In the genomic region with DNA sequence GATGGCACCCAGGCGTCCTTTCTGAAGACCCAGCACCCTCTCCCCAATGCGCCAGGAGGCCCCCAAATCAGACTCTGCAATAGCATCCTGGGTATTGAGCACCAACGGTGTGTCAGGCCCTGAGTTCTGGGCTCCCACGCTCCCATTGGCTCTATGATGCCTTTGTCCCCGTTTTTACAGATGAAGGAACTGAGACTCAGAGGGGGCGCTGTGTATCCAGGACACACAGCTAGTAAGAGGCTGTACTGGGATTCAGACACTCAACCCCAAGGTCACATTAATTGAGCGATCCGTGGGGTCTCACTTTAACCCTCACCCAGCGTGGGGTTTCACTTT, we compare ENCODE assay signal across 9 cellular contexts. TPM values are rescaled to one million over a fixed set of nuclear protein-coding genes. Genes with fewer than 3 reads are reported as not detected.
A peak's percentile ranks its signal among the peaks of the same experiment; 100 is the strongest.
DNase-seq lines count a peak whose midpoint lies in the region; ATAC-seq, FAIRE-seq and TF ChIP-seq lines count a peak whose summit lies in the region.
"Had no signal": no experiment of that assay in that cellular context is flagged by ENCODE, and none has a peak within 500 bp of the region (broad histone marks: within the 10 kb centered on the region; RNA-seq: fewer than 3 reads in every experiment).

No MANE protein-coding gene starts in this region.

- H3K9ac ChIP-seq in IMR-90 (ENCODE audit: low read depth, low read length) (no peak overlapping the region), K562 (ENCODE audit: insufficient read depth in 1 of 2, low read depth in 2 of 2, low read length in 2 of 2) (no peak overlapping the region; a peak in 1 of 4 replicates)

- DNase-seq in CD8-positive, alpha-beta T cell: peak in 2 of 7 experiments; percentile 1 to 32
- no peak for DNase-seq in IMR-90
- DNase-seq in K562 (ENCODE audit: extremely low read depth in 1 of 4, low spot score in 3 of 4): peak in 3 of 4 experiments; percentile 22 to 27 (median 24)
- no peak for DNase-seq in ovary
- no peak for DNase-seq in NCI-H524 treated with DMSO at 0.1 percent for 48 hours (lab: John Stamatoyannopoulos, UW)
- DNase-seq in GF-D8 (lab: John Stamatoyannopoulos, UW): no peak
- no peak for DNase-seq in central memory CD4-positive, alpha-beta T cell
- no peak for DNase-seq in chondrocyte (ENCODE audit: low spot score)

- H3K79me1 ChIP-seq in IMR-90 (ENCODE audit: low read depth in 1 of 2, low read length in 2 of 2): no peaks in the 10 kb centered on the region

- H2BK120ac ChIP-seq in IMR-90 (ENCODE audit: low read depth, low read length): no peak overlapping the region

- no peaks in the 10 kb centered on the region for H3K79me2 ChIP-seq in K562 (ENCODE audit: control insufficient read depth, insufficient read depth, low read length)

- TF ChIP-seq RAD21 in IMR-90 (IDR thresholded peaks at IDR 0.05; ENCODE audit: low read length) (no peak), K562 (CRISPR knock-in tag; conservative IDR thresholded peaks at IDR 0.05 in 1 of 2, IDR thresholded peaks at IDR 0.05 in 1 of 2) (no peak)

- H3K4me3 Mint-ChIP-seq in CD8-positive, alpha-beta T cell: peak overlapping the region; percentile 88
- H3K4me3 Mint-ChIP-seq in chondrocyte (ENCODE audit: unreplicated experiment): no peak overlapping the region
- H3K4me3 Mint-ChIP-seq: mesothelial cell of epicardium had no signal

- dilution Hi-C loops in IMR-90 (cut with HindIII; ENCODE audit: low sequenced_read_pairs, unreplicated experiment): no loop called here

- H3K36me3 Mint-ChIP-seq in CD8-positive, alpha-beta T cell: no peaks in the 10 kb centered on the region
- no peaks in the 10 kb centered on the region for H3K36me3 Mint-ChIP-seq in chondrocyte (ENCODE audit: low read depth)
- H3K36me3 Mint-ChIP-seq: mesothelial cell of epicardium had no signal

- FAIRE-seq in K562 (lab: Jason Lieb, UNC): no peak

- H2BK5ac ChIP-seq in IMR-90 (ENCODE audit: low read depth, low read length, poor library complexity, severe bottlenecking): no peak overlapping the region

- no peak overlapping the region for H3K4ac ChIP-seq in IMR-90 (ENCODE audit: low read depth, low read length)

- no peak overlapping the region for H2BK20ac ChIP-seq in IMR-90 (ENCODE audit: low read depth, low read length)

- CTCF ChIA-PET in CD8-positive, alpha-beta T cell (lab: Charles Lee): interaction anchor here (1.2 to 4.6 kb wide), 8 partner anchors 23 to 171 kb away, joined by 3 to 43 read pairs (median 4); partner anchors contain the start of genes AKAP8L, PGLYRP2 and RASAL3
- CTCF ChIA-PET in IMR-90 (lab: Yijun Ruan, JAX) (interaction anchor here (0.6 kb wide), 1 partner anchor 164 kb away, joined by 3 read pairs; no protein-coding TSS in a partner anchor), K562 (lab: Yijun Ruan, JAX; ENCODE audit: low intra/inter-chr PET ratio) (no interaction called here)

- TF ChIP-seq POLR2A in IMR-90 (IDR thresholded peaks at IDR 0.05; ENCODE audit: low read depth, low read length): no peak
- TF ChIP-seq POLR2A in K562 (conservative IDR thresholded peaks at IDR 0.05): no peak
- no peak for TF ChIP-seq POLR2A in ovary (IDR thresholded peaks at IDR 0.05)

- H4K91ac ChIP-seq in IMR-90 (ENCODE audit: insufficient read depth, low read depth, low read length): no peak overlapping the region

- H3K4me2 ChIP-seq in IMR-90 (ENCODE audit: low read depth, low read length) (peak overlapping the region; percentile 70), K562 (ENCODE audit: insufficient read depth, low read length) (peak overlapping the region; percentile 76)

- POLR2A ChIA-PET in CD8-positive, alpha-beta T cell (lab: Charles Lee): interaction anchor here (1.0 to 3.0 kb wide), 10 partner anchors 36 to 218 kb away, joined by 3 to 43 read pairs (median 12); partner anchors contain the start of genes AKAP8, AKAP8L and RASAL3
- POLR2A ChIA-PET in IMR-90 (lab: Charles Lee; ENCODE audit: unreplicated experiment): no interaction called here
- POLR2A ChIA-PET in K562 (lab: Yijun Ruan, JAX): interaction anchor here (0.7 to 1.0 kb wide), 2 partner anchors 132 to 526 kb away, joined by 3 to 8 read pairs; partner anchors contain the start of gene AKAP8L

- no peak overlapping the region for H2BK15ac ChIP-seq in IMR-90 (ENCODE audit: low read depth, low read length)

- H4K8ac ChIP-seq in IMR-90 (ENCODE audit: low read depth in 2 of 2, low read length in 2 of 2): no peak overlapping the region

- H4K5ac ChIP-seq in IMR-90 (ENCODE audit: low read depth, low read length): no peak overlapping the region

- no peak overlapping the region for H3K56ac ChIP-seq in IMR-90 (ENCODE audit: extremely low read depth, insufficient read depth, low read length)

- TF ChIP-seq EP300 in K562 (IDR thresholded peaks at IDR 0.05; ENCODE audit: low read length) (no peak), ovary (IDR thresholded peaks at IDR 0.05) (no peak)

- H2AK9ac ChIP-seq in IMR-90 (replicated peaks; ENCODE audit: low read depth, low read length, poor library complexity): no peak overlapping the region

- H3K27me3 ChIP-seq in CD8-positive, alpha-beta T cell (ENCODE audit: insufficient read depth, low read length): no peaks in the 10 kb centered on the region
- no peaks in the 10 kb centered on the region for H3K27me3 ChIP-seq in IMR-90 (ENCODE audit: control insufficient read depth, insufficient read depth, low read length)
- H3K27me3 ChIP-seq in K562 (ENCODE audit: control insufficient read depth in 2 of 2, insufficient read depth in 2 of 2, low read length in 2 of 2): peaks cover 0 to 16% of the 10 kb centered on the region in 2 experiments; a peak in 2 of 5 replicates
- H3K27me3 ChIP-seq in ovary: no peaks in the 10 kb centered on the region

- H2AFZ ChIP-seq in IMR-90 (replicated peaks; ENCODE audit: low read length, poor library complexity) (peak overlapping the region; percentile 85), K562 (ENCODE audit: low read depth, low read length) (peak overlapping the region; percentile 85)

- H3K4me3 ChIP-seq in CD8-positive, alpha-beta T cell (ENCODE audit: low read depth, low read length): peak overlapping the region; percentile 72
- H3K4me3 ChIP-seq in IMR-90 (ENCODE audit: insufficient read depth, low read depth, low read length) (no peak overlapping the region), K562 (peak overlapping the region; percentile 26; the same call in 1 of the 2 replicates), ovary (peak overlapping the region; percentile 14)

- BruUV-seq in IMR-90 (replicated peaks; lab: Mats Ljungman, UMichigan): no TSS peak
- no TSS peak for BruUV-seq in K562 (replicated peaks; lab: Mats Ljungman, UMichigan)

- no peak overlapping the region for H3K18ac ChIP-seq in IMR-90 (ENCODE audit: low read depth, low read length)

- no peaks in the 10 kb centered on the region for H3K9me3 ChIP-seq in CD8-positive, alpha-beta T cell (ENCODE audit: low read length)
- no peaks in the 10 kb centered on the region for H3K9me3 ChIP-seq in IMR-90 (ENCODE audit: control insufficient read depth, insufficient read depth, low read length)
- H3K9me3 ChIP-seq in K562 (replicated peaks; ENCODE audit: control insufficient read depth, insufficient read depth, low read depth, low read length): no peaks in the 10 kb centered on the region; the same call in 1 of the 2 replicates
- no peaks in the 10 kb centered on the region for H3K9me3 ChIP-seq in ovary

- TF ChIP-seq CTCF in CD8-positive, alpha-beta T cell (IDR thresholded peaks at IDR 0.05): no peak
- TF ChIP-seq CTCF in IMR-90 (conservative IDR thresholded peaks at IDR 0.05; ENCODE audit: low read depth, low read length): 0 out of 2 replicates have a peak, but pooled peaks have one; percentile 0
- TF ChIP-seq CTCF in K562 (IDR thresholded peaks at IDR 0.05 in 2 of 3, conservative IDR thresholded peaks at IDR 0.05 in 1 of 3; ENCODE audit: insufficient read depth in 2 of 3, low read depth in 1 of 3, low read length in 3 of 3): peak in 2 of 3 experiments; percentile 17 to 33; a peak in 2 of 6 replicates
- TF ChIP-seq CTCF in ovary (IDR thresholded peaks at IDR 0.05): no peak
- no peak for TF ChIP-seq CTCF in chondrocyte (IDR thresholded peaks at IDR 0.05)

- H3K27ac Mint-ChIP-seq in CD8-positive, alpha-beta T cell: peak overlapping the region; percentile 87
- H3K27ac Mint-ChIP-seq in chondrocyte (ENCODE audit: unreplicated experiment): no peak overlapping the region
- H3K27ac Mint-ChIP-seq: mesothelial cell of epicardium had no signal

- H3K9me1 ChIP-seq in IMR-90 (ENCODE audit: insufficient read depth, low read length): no peaks in the 10 kb centered on the region
- H3K9me1 ChIP-seq in K562 (ENCODE audit: control insufficient read depth, insufficient read depth, low read length): no peaks in the 10 kb centered on the region

- H3K27me3 Mint-ChIP-seq in CD8-positive, alpha-beta T cell (ENCODE audit: low read depth): no peaks in the 10 kb centered on the region
- H3K27me3 Mint-ChIP-seq in chondrocyte (ENCODE audit: low read depth): peaks cover 24% of the 10 kb centered on the region

- H3K27ac ChIP-seq in CD8-positive, alpha-beta T cell (ENCODE audit: low read depth, low read length): peak overlapping the region; percentile 62
- H3K27ac ChIP-seq in IMR-90 (ENCODE audit: insufficient read depth, low read length) (no peak overlapping the region), K562 (ENCODE audit: extremely low read depth, low read depth, low read length) (no peak overlapping the region), ovary (no peak overlapping the region)

- WGBS in IMR-90 (ENCODE audit: extremely low coverage in 2 of 2, insufficient read length in 1 of 2), 2 experiments: no CpG with 5 or more reads among the region's 9 CpGs
- 22% methylated on average over 9 of the region's 9 CpGs for WGBS in K562 (ENCODE audit: insufficient coverage, low coverage, missing lambda C conversion rate)
- WGBS in ovary, 3 donors: 14 to 19% (median 14%) methylated on average over 9 of the region's 9 CpGs

- intact Hi-C loops in CD8-positive, alpha-beta T cell (cut with DNase I, micrococcal nuclease): loop anchor here (1.0 to 2.0 kb wide), 5 partner anchors 36 to 218 kb away; partner anchors contain the start of genes AKAP8 (in 2 of the 2) and BRD4 (in 1 of the 2)
- intact Hi-C loops in IMR-90 (cut with micrococcal nuclease): loop anchor here (10.0 kb wide), 1 partner anchor 96 kb away; no protein-coding TSS in a partner anchor
- intact Hi-C loops in K562 (cut with micrococcal nuclease): no loop called here
- intact Hi-C loops in ovary (cut with DNase I): loop anchor here in 2 of 4 donors (5.0 to 10.0 kb wide), 2 partner anchors 176 to 464 kb away; partner anchors contain the start of gene AKAP8 (in 1 of the 2)

- in situ Hi-C loops in IMR-90 (cut with MboI; ENCODE audit: low sequenced_read_pairs): loop anchor here (5.0 kb wide), 1 partner anchor 84 kb away; no protein-coding TSS in a partner anchor
- in situ Hi-C loops in K562 (cut with MboI): loop anchor here (5.0 to 25.0 kb wide), 3 partner anchors 284 to 689 kb away; no protein-coding TSS in a partner anchor

- H3K4me1 Mint-ChIP-seq in CD8-positive, alpha-beta T cell (ENCODE audit: low read depth): peaks cover 17% of the 10 kb centered on the region
- H3K4me1 Mint-ChIP-seq in chondrocyte (ENCODE audit: low read depth): peaks cover 4% of the 10 kb centered on the region
- H3K4me1 Mint-ChIP-seq: mesothelial cell of epicardium had no signal

- H3K9me3 Mint-ChIP-seq in CD8-positive, alpha-beta T cell: no peaks in the 10 kb centered on the region
- H3K9me3 Mint-ChIP-seq in chondrocyte (ENCODE audit: low read depth): no peaks in the 10 kb centered on the region

- peak; percentile 0 for ATAC-seq in CD8-positive, alpha-beta T cell
- ATAC-seq in IMR-90 (ENCODE audit: low read depth) (no peak), K562 (no peak)

- H2AK5ac ChIP-seq in IMR-90 (ENCODE audit: low read depth, low read length): no peak overlapping the region

- no peaks in the 10 kb centered on the region for H3K36me3 ChIP-seq in CD8-positive, alpha-beta T cell (ENCODE audit: insufficient read depth, low read length)
- no peaks in the 10 kb centered on the region for H3K36me3 ChIP-seq in IMR-90 (ENCODE audit: control insufficient read depth, insufficient read depth, low read length)
- no peaks in the 10 kb centered on the region for H3K36me3 ChIP-seq in K562 (ENCODE audit: control insufficient read depth, insufficient read depth, low read length)
- no peaks in the 10 kb centered on the region for H3K36me3 ChIP-seq in ovary

- no peak overlapping the region for H3K14ac ChIP-seq in IMR-90 (replicated peaks; ENCODE audit: low read depth, low read length)

- H4K20me1 ChIP-seq in IMR-90 (ENCODE audit: insufficient read depth, low read length) (no peaks in the 10 kb centered on the region), K562 (replicated peaks; ENCODE audit: control insufficient read depth, insufficient read depth, low read length) (0 out of 2 replicates have a peak, but pooled peaks cover 2% of the 10 kb centered on the region)

- H3K23ac ChIP-seq in IMR-90 (ENCODE audit: low read depth, low read length): no peak overlapping the region

- peaks cover 23% of the 10 kb centered on the region for H3K4me1 ChIP-seq in CD8-positive, alpha-beta T cell (ENCODE audit: insufficient read depth, low read length)
- H3K4me1 ChIP-seq in IMR-90 (ENCODE audit: control insufficient read depth, insufficient read depth, low read length): no peaks in the 10 kb centered on the region
- peaks cover 2 to 19% of the 10 kb centered on the region in 2 experiments; a peak in 2 of 5 replicates for H3K4me1 ChIP-seq in K562 (replicated peaks in 1 of 2; ENCODE audit: control insufficient read depth in 2 of 2, insufficient read depth in 2 of 2, low read length in 2 of 2)
- H3K4me1 ChIP-seq in ovary (ENCODE audit: insufficient read depth): peaks cover 4% of the 10 kb centered on the region

RNA-seq across cellular contexts. Expression of gene CYP4F22, which starts 42.5 kb away (rescaled TPM):
- total RNA-seq in CD8-positive, alpha-beta T cell: under 1 TPM; 0.36 to 0.46 TPM
- total RNA-seq in IMR-90 (2012; rRNA removed) (not detected in 2 replicates), K562 (2014; rRNA removed) (not detected in 2 replicates), K562 (2014; rRNA removed; fragmentation: Illumina TruSeq; extraction: Trizol) (not detected in 2 replicates), K562 (2015; rRNA removed; fragmentation: Illumina TruSeq; extraction: Trizol) (not detected in 2 replicates), K562 (2021) (not detected in 2 replicates), ovary (under 1 TPM in 2 of 7 donors, not detected in 5; 0.08 to 0.13 TPM), chondrocyte (not detected in 3 replicates)
- polyA plus RNA-seq in IMR-90 (2012; rRNA removed) (not detected in 2 replicates), K562 (2011; rRNA removed) (not detected in 2 replicates), K562 (2014; fragmentation: Illumina TruSeq; extraction: Trizol) (not detected in 2 replicates), K562 (2014; fragmentation: Nextera tagmentation; extraction: Ambion mirVana) (not detected), K562 (2014; rRNA removed) (not detected in 2 replicates), ovary (under 1 TPM in 1 of 2 donors, not detected in 1; 0.13 TPM)
- polyA plus RNA-seq in IMR-90 (2012; cell fraction: cytosol; rRNA removed): not detected in 2 replicates
- not detected in 2 replicates for polyA plus RNA-seq in IMR-90 (2012; cell fraction: nucleus; rRNA removed; ENCODE audit: low replicate concordance)
- total RNA-seq in K562 (2011; cell fraction: chromatin; rRNA removed; ENCODE audit: low replicate concordance): not detected in 2 replicates
- not detected in 2 replicates for total RNA-seq in K562 (2011; cell fraction: nucleolus; rRNA removed)
- total RNA-seq in K562 (2011; cell fraction: nucleoplasm; rRNA removed): not detected in 2 replicates
- polyA plus RNA-seq in K562 (2011; cell fraction: cytosol; rRNA removed): not detected in 2 replicates
- not detected in 2 replicates for polyA plus RNA-seq in K562 (2011; cell fraction: nucleus; rRNA removed)
- polyA plus RNA-seq in K562 (2012): not detected in 2 replicates
- polyA minus RNA-seq in K562 (2011; rRNA and poly(A)+ RNA removed): not detected in 2 replicates
- polyA minus RNA-seq in K562 (2011; cell fraction: cytosol; rRNA and poly(A)+ RNA removed): not detected in 2 replicates
- polyA minus RNA-seq in K562 (2011; cell fraction: nucleus; rRNA and poly(A)+ RNA removed): not detected in 2 replicates
- total RNA-seq: mesothelial cell of epicardium had no signal

Comparison
In these comparisons a context has a peak if more than half of its experiments do, and no peak if none do; other contexts are left out.
1. DNase-seq: peak in K562 (3 of 4); none in IMR-90 (single experiment), ovary (0 of 5), NCI-H524 treated with DMSO at 0.1 percent for 48 hours (single experiment), GF-D8 (single experiment), central memory CD4-positive, alpha-beta T cell (single experiment) and chondrocyte (single experiment).
2. CTCF ChIP-seq: peak in IMR-90 (single experiment) and K562 (2 of 3); none in CD8-positive, alpha-beta T cell (single experiment), ovary (0 of 3) and chondrocyte (single experiment).